Comparison of ENCODE assay signal across 7 cellular contexts in the genomic region with DNA sequence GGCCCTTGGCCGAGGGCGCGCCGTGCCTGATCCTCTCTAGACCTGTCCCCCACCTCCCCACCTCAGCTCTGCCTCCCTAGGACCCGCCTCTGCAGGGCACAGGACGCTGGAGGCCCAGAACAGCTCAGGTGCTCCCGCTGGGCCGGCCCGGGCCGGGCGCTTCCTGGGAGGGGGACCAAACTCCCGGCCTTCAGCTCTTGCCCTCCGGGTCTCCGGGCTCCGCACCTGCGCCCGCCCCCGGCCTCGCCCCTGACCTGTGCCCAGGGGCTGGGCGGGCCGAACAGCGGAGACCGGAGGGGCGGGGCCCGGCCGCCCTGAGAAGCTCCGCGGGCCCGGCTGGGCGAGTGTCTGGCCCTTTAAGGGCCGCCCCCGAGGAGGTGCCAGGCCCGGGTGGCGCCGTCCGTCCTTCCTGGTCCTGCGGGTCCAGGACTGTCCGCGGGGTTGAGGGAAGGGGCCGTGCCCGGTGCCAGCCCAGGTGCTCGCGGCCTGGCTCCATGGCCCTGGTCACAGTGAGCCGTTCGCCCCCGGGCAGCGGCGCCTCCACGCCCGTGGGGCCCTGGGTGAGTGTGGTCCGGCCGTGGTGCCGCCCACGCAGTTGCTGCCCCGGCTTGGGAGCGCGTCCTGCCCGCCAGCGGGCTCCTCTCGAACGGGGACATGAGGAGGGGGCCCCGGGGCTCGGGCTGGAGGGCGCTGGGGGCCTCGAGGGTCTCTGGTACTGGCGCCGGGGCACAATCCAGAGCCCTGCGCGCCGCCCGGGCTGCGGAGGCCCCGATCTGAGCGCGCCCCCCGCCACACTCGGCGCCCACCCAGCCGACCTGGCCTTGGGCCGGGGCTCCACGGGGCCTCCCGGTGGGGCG. TPM values are rescaled to one million over a fixed set of nuclear protein-coding genes. Genes with fewer than 3 reads are reported as not detected.
DNase-seq lines count a peak whose midpoint lies in the region; ATAC-seq, FAIRE-seq and TF ChIP-seq lines count a peak whose summit lies in the region.

A gene with protein sequence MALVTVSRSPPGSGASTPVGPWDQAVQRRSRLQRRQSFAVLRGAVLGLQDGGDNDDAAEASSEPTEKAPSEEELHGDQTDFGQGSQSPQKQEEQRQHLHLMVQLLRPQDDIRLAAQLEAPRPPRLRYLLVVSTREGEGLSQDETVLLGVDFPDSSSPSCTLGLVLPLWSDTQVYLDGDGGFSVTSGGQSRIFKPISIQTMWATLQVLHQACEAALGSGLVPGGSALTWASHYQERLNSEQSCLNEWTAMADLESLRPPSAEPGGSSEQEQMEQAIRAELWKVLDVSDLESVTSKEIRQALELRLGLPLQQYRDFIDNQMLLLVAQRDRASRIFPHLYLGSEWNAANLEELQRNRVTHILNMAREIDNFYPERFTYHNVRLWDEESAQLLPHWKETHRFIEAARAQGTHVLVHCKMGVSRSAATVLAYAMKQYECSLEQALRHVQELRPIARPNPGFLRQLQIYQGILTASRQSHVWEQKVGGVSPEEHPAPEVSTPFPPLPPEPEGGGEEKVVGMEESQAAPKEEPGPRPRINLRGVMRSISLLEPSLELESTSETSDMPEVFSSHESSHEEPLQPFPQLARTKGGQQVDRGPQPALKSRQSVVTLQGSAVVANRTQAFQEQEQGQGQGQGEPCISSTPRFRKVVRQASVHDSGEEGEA (plus strand): TSS at position 399 of the 857 bp plus-strand sequence. CDS start 96 bp downstream, at position 495.

- BruUV-seq in endothelial cell of umbilical vein (replicated peaks; lab: Mats Ljungman, UMichigan), result TSS peak; percentile 5

- dilution Hi-C loops in endothelial cell of umbilical vein (cut with MboI; ENCODE audit: extremely low pct_ligation_motif_present, low sequenced_read_pairs), result no loop called here

- no peaks in the 10 kb centered on the region for H3K9me3 Mint-ChIP-seq in activated CD8-positive, alpha-beta memory T cell treated with anti-CD3 and anti-CD28 coated beads, Interleukin-2, amount 10 ng/mL, durations not matched to agents 7 days and 5 days (ENCODE audit: low read depth)

- H3K36me3 ChIP-seq in endothelial cell of umbilical vein (ENCODE audit: control insufficient read depth in 2 of 2, extremely low read depth in 1 of 2, insufficient read depth in 2 of 2, low read length in 2 of 2), result peaks cover 0 to 25% of the 10 kb centered on the region in 2 experiments

- peak within 1 kb of the TSS; percentile 24 for H3K27ac Mint-ChIP-seq in activated CD8-positive, alpha-beta memory T cell treated with anti-CD3 and anti-CD28 coated beads, Interleukin-2, amount 10 ng/mL, durations not matched to agents 7 days and 5 days

- TF ChIP-seq POLR2A in endothelial cell of umbilical vein (IDR thresholded peaks at IDR 0.05; ENCODE audit: low read depth, low read length), result peak; percentile 51

- H3K27me3 ChIP-seq in endothelial cell of umbilical vein (ENCODE audit: control insufficient read depth in 2 of 2, insufficient read depth in 2 of 2, low read length in 2 of 2), result no peaks in the 10 kb centered on the region

- peaks cover 12% of the 10 kb centered on the region for H3K4me1 Mint-ChIP-seq in activated CD8-positive, alpha-beta memory T cell treated with anti-CD3 and anti-CD28 coated beads, Interleukin-2, amount 10 ng/mL, durations not matched to agents 7 days and 5 days

- H3K4me3 ChIP-seq in GM08714 (ENCODE audit: low read length) (peak within 1 kb of the TSS; percentile 39; the same call in 1 of the 2 replicates), endothelial cell of umbilical vein (replicated peaks in 1 of 3; ENCODE audit: insufficient read depth in 1 of 3, low read depth in 1 of 3, low read length in 3 of 3) (peak within 1 kb of the TSS; percentile 62 to 89 (median 74))

- ATAC-seq in activated CD8-positive, alpha-beta memory T cell treated with anti-CD3 and anti-CD28 coated beads, Interleukin-2, amount 10 ng/mL, durations not matched to agents 7 days and 5 days, result peak; percentile 92

- no peak within 1 kb of the TSS for H3K27ac ChIP-seq in endothelial cell of umbilical vein (ENCODE audit: insufficient read depth, low read depth, low read length)

- H3K36me3 Mint-ChIP-seq in activated CD8-positive, alpha-beta memory T cell treated with anti-CD3 and anti-CD28 coated beads, Interleukin-2, amount 10 ng/mL, durations not matched to agents 7 days and 5 days, result peaks cover 14% of the 10 kb centered on the region

- CTCF ChIA-PET in activated CD8-positive, alpha-beta memory T cell treated with anti-CD3 and anti-CD28 coated beads, Interleukin-2, amount 10 ng/mL, durations not matched to agents 7 days and 5 days (lab: Charles Lee), result interaction anchor here (0.7 to 4.4 kb wide), 10 partner anchors 10 to 50 kb away, joined by 3 to 29 read pairs (median 6); a partner anchor contains a TSS
- CTCF ChIA-PET in endothelial cell of umbilical vein (lab: Charles Lee), result interaction anchor here (0.6 to 3.1 kb wide), 10 partner anchors 14 to 222 kb away, joined by 3 to 18 read pairs (median 4); a partner anchor contains a TSS

- peaks cover 3% of the 10 kb centered on the region for H3K4me1 ChIP-seq in endothelial cell of umbilical vein (ENCODE audit: control insufficient read depth, extremely low read depth, insufficient read depth, low read length)

- peak; percentile 65 for DNase-seq in NCI-H2029 (lab: John Stamatoyannopoulos, UW)
- peak; percentile 67 for DNase-seq in activated CD8-positive, alpha-beta memory T cell treated with anti-CD3 and anti-CD28 coated beads, Interleukin-2, amount 10 ng/mL, durations not matched to agents 7 days and 5 days
- DNase-seq in endothelial cell of umbilical vein (ENCODE audit: low read depth, low spot score), result peak; percentile 55
- peak; percentile 45 to 52 for DNase-seq in lung microvascular endothelial cell (ENCODE audit: low read depth in 2 of 2)
- DNase-seq in stromal cell of bone marrow (ENCODE audit: low read depth), result peak; percentile 24
- no peak for DNase-seq in NCI-H2107 treated with DMSO at 0.1 percent for 48 hours (lab: John Stamatoyannopoulos, UW; ENCODE audit: unreplicated experiment)

- peak within 1 kb of the TSS; percentile 88 for H2AFZ ChIP-seq in endothelial cell of umbilical vein (ENCODE audit: low read depth, low read length)

- TF ChIP-seq CTCF in endothelial cell of umbilical vein (IDR thresholded peaks at IDR 0.05; ENCODE audit: extremely low read depth in 1 of 2, insufficient read depth in 1 of 2, low read depth in 1 of 2, low read length in 2 of 2), result no peak

- no peaks in the 10 kb centered on the region for H3K27me3 Mint-ChIP-seq in activated CD8-positive, alpha-beta memory T cell treated with anti-CD3 and anti-CD28 coated beads, Interleukin-2, amount 10 ng/mL, durations not matched to agents 7 days and 5 days

- peak within 1 kb of the TSS; percentile 58 for H3K4me2 ChIP-seq in endothelial cell of umbilical vein (ENCODE audit: insufficient read depth, low read length)

- H3K9me1 ChIP-seq in endothelial cell of umbilical vein (replicated peaks; ENCODE audit: control insufficient read depth, extremely low read depth, insufficient read depth, low read length), result no peaks in the 10 kb centered on the region

- no peaks in the 10 kb centered on the region for H4K20me1 ChIP-seq in endothelial cell of umbilical vein (replicated peaks; ENCODE audit: control insufficient read depth, extremely low read depth, insufficient read depth, low read length)

- FAIRE-seq in endothelial cell of umbilical vein (lab: Jason Lieb, UNC), result peak; percentile 67

- H3K79me2 ChIP-seq in endothelial cell of umbilical vein (ENCODE audit: control insufficient read depth, insufficient read depth, low read length), result no peaks in the 10 kb centered on the region

- H3K9me3 ChIP-seq in endothelial cell of umbilical vein (replicated peaks; ENCODE audit: control insufficient read depth, insufficient read depth, low read length), result no peaks in the 10 kb centered on the region

- peak within 1 kb of the TSS; percentile 68 for H3K9ac ChIP-seq in endothelial cell of umbilical vein (replicated peaks; ENCODE audit: extremely low read depth, insufficient read depth, low read length)

- intact Hi-C loops in endothelial cell of umbilical vein (cut with micrococcal nuclease), result loop anchor here (2.0 kb wide), 1 partner anchor 15 kb away; a partner anchor contains a TSS

- POLR2A ChIA-PET in endothelial cell of umbilical vein (lab: Charles Lee), result interaction anchor here (1.3 kb wide), 1 partner anchor 11 kb away, joined by 6 read pairs; no protein-coding TSS in a partner anchor

- peak within 1 kb of the TSS; percentile 69 for H3K4me3 Mint-ChIP-seq in activated CD8-positive, alpha-beta memory T cell treated with anti-CD3 and anti-CD28 coated beads, Interleukin-2, amount 10 ng/mL, durations not matched to agents 7 days and 5 days

TF ChIP-seq in endothelial cell of umbilical vein, 7 proteins besides CTCF, POLR2A, EP300 and RAD21:
- TF ChIP-seq FOS (IDR thresholded peaks at IDR 0.05; ENCODE audit: borderline replicate concordance, insufficient read depth, low read length) (no peak), EZH2 (IDR thresholded peaks at IDR 0.05; ENCODE audit: borderline replicate concordance, low read depth, low read length, severe bottlenecking) (no peak), JUN (IDR thresholded peaks at IDR 0.05; ENCODE audit: borderline replicate concordance, insufficient read depth, insufficient read length, low read depth) (no peak), MYC (IDR thresholded peaks at IDR 0.05; ENCODE audit: low read depth, low read length) (no peak), GATA2 (IDR thresholded peaks at IDR 0.05; ENCODE audit: insufficient read depth, insufficient read length, low read depth, low read length) (no peak), POLR2AphosphoS5 (IDR thresholded peaks at IDR 0.05; ENCODE audit: insufficient read depth, low read depth, low read length) (no peak)
- TF ChIP-seq, protein P1, sequence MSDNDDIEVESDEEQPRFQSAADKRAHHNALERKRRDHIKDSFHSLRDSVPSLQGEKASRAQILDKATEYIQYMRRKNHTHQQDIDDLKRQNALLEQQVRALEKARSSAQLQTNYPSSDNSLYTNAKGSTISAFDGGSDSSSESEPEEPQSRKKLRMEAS (IDR thresholded peaks at IDR 0.05; ENCODE audit: insufficient read depth, insufficient read length), result no peak

RNA-seq across cellular contexts. Expression of the gene that starts here (rescaled TPM):
- total RNA-seq in activated CD8-positive, alpha-beta memory T cell treated with anti-CD3 and anti-CD28 coated beads, Interleukin-2, amount 10 ng/mL, durations not matched to agents 7 days and 5 days, result 10 to 100 TPM; 10.7 to 26.4 TPM
- total RNA-seq in endothelial cell of umbilical vein (16.5 and 22.5 TPM in 2 replicates), lung microvascular endothelial cell (7.2 and 7.3 TPM in 2 replicates)
- 14.3 and 16.4 TPM in 2 replicates for polyA plus RNA-seq in endothelial cell of umbilical vein
- polyA plus RNA-seq in endothelial cell of umbilical vein (2011; cell fraction: cytosol; rRNA removed), result 6.1 and 9.0 TPM in 2 replicates
- polyA plus RNA-seq in endothelial cell of umbilical vein (2011; cell fraction: nucleus; rRNA removed), result 44.3 and 57.9 TPM in 2 replicates
- polyA plus RNA-seq in endothelial cell of umbilical vein (2012), result 15.7 and 20.8 TPM in 2 replicates
- polyA minus RNA-seq in endothelial cell of umbilical vein, result 5.8 and 9.4 TPM in 2 replicates
- polyA minus RNA-seq in endothelial cell of umbilical vein (2011; cell fraction: cytosol; rRNA and poly(A)+ RNA removed), result 15.0 TPM
- polyA minus RNA-seq in endothelial cell of umbilical vein (2011; cell fraction: nucleus; rRNA and poly(A)+ RNA removed), result 5.3 and 12.8 TPM in 2 replicates
